ENCODE assay signal across 1 cellular context in the genomic region with DNA sequence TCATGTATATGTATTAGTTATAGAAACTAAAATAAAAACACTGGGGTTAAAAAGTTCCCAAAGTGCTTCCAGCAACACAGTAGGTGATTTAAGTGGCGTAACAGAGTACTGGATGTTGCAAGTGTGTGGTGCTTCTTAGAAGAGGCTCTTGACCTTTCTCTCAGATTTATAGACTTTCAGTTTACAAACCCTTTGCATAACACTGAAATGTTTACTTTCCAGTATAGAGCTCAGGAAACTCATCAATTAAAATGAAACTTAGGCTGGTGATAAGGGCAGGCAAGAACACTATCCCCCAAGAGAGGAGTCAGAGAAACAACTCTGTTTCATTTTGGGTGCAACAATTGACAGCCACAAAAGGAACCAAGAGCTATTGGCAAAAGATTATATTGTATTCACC.
TF ChIP-seq lines count a peak whose summit lies in the region.

No MANE protein-coding gene starts in this region.

TF ChIP-seq in GM12878, 131 proteins besides CTCF, POLR2A, EP300 and RAD21:
- TF ChIP-seq JUND (IDR thresholded peaks at IDR 0.05; ENCODE audit: low read depth, low read length) (no peak), GATAD2B (conservative IDR thresholded peaks at IDR 0.05; ENCODE audit: low read depth) (no peak), RUNX3 (IDR thresholded peaks at IDR 0.05; ENCODE audit: low read length) (no peak)
- TF ChIP-seq, protein P1, sequence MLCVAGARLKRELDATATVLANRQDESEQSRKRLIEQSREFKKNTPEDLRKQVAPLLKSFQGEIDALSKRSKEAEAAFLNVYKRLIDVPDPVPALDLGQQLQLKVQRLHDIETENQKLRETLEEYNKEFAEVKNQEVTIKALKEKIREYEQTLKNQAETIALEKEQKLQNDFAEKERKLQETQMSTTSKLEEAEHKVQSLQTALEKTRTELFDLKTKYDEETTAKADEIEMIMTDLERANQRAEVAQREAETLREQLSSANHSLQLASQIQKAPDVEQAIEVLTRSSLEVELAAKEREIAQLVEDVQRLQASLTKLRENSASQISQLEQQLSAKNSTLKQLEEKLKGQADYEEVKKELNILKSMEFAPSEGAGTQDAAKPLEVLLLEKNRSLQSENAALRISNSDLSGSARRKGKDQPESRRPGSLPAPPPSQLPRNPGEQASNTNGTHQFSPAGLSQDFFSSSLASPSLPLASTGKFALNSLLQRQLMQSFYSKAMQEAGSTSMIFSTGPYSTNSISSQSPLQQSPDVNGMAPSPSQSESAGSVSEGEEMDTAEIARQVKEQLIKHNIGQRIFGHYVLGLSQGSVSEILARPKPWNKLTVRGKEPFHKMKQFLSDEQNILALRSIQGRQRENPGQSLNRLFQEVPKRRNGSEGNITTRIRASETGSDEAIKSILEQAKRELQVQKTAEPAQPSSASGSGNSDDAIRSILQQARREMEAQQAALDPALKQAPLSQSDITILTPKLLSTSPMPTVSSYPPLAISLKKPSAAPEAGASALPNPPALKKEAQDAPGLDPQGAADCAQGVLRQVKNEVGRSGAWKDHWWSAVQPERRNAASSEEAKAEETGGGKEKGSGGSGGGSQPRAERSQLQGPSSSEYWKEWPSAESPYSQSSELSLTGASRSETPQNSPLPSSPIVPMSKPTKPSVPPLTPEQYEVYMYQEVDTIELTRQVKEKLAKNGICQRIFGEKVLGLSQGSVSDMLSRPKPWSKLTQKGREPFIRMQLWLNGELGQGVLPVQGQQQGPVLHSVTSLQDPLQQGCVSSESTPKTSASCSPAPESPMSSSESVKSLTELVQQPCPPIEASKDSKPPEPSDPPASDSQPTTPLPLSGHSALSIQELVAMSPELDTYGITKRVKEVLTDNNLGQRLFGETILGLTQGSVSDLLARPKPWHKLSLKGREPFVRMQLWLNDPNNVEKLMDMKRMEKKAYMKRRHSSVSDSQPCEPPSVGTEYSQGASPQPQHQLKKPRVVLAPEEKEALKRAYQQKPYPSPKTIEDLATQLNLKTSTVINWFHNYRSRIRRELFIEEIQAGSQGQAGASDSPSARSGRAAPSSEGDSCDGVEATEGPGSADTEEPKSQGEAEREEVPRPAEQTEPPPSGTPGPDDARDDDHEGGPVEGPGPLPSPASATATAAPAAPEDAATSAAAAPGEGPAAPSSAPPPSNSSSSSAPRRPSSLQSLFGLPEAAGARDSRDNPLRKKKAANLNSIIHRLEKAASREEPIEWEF (IDR thresholded peaks at IDR 0.05; ENCODE audit: insufficient replicate concordance, low read depth, low read length) = peak; percentile 40
